In the genomic region with DNA sequence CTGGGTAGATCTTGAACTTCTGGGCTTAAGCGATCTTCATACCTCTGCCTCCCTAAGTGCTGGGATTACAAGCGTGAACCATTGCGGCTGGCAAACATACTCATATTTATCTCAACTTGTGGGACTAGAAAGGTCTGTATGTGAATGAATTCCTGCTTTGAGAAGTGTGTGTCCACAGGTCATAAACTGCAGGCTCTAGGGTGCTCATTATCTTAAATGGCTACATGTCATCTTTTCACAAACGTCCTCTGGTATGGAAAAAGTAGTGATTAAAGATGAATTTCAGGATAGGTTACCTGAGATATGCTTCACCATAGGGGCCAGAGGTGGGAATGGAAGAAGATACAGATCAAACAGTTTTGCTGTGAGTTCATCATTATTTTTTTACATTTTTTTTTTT, we compare ENCODE assay signal across 26 cellular contexts.
"Had no signal": no experiment of that assay in that cellular context is flagged by ENCODE, and none has a peak within 500 bp of the region (broad histone marks: within the 10 kb centered on the region; RNA-seq: fewer than 3 reads in every experiment).

No MANE protein-coding gene starts in this region.

- H3K36me3 ChIP-seq: stomach, suprapubic skin, thoracic aorta, thyroid gland, tibial artery, tibial nerve, transverse colon, upper lobe of left lung, upper lobe of right lung, uterus, vagina had no signal

- H3K4me3 ChIP-seq: stomach, suprapubic skin, testis, thoracic aorta, thyroid gland, tibial artery, tibial nerve, transverse colon, upper lobe of left lung, upper lobe of right lung, uterus, vagina had no signal

- FAIRE-seq: urothelium cell line had no signal

- H3K9me3 ChIP-seq: stomach, suprapubic skin, testis, thoracic aorta, thyroid gland, tibial artery, tibial nerve, transverse colon, upper lobe of left lung, upper lobe of right lung, uterus, vagina had no signal

- H3K27me3 ChIP-seq: suprapubic skin, testis, thyroid gland, tibial nerve, upper lobe of left lung, upper lobe of right lung, uterus, vagina had no signal

- ATAC-seq: stimulated activated effector memory CD8-positive, alpha-beta T cell treated with anti-CD3 and anti-CD28 coated beads, Interleukin-12 subunit alpha, Interleukin-12 subunit beta, amount 100 ng/mL, for 72 hours; stimulated activated memory B cell treated with anti-CD40 and anti-IgM and Interleukin-4, amounts not matched to agents 10 μg/mL and 1 μg/mL and 100 μg/mL, for 72 hours; stimulated activated naive B cell treated with anti-CD40 and anti-IgM and Interleukin-4, amounts not matched to agents 10 μg/mL and 1 μg/mL and 100 μg/mL, for 72 hours; stimulated activated naive CD8-positive, alpha-beta T cell treated with anti-CD3 and anti-CD28 coated beads, Interleukin-15, amount 100 ng/mL, for 72 hours; stimulated activated naive CD8-positive, alpha-beta T cell treated with anti-CD3 and anti-CD28 coated beads, Interleukin-15, Interleukin-2, amounts not matched to agents 100 U/mL and 50 U/mL, for 24 hours; upper lobe of right lung had no signal

- H3K4me1 ChIP-seq: stomach, testis, thyroid gland, tibial artery, tibial nerve, upper lobe of left lung, upper lobe of right lung, uterus, vagina had no signal

- H3K27ac ChIP-seq: stomach, suprapubic skin, testis, thoracic aorta, thyroid gland, tibial artery, tibial nerve, transverse colon, upper lobe of left lung, upper lobe of right lung, uterus, vagina had no signal

- DNase-seq: stimulated activated CD4-positive, alpha-beta T cell treated with anti-CD3 and anti-CD28 coated beads, Interleukin-2, amount 100 ng/mL, for 48 hours; stimulated activated CD4-positive, alpha-beta T cell treated with anti-CD3 and anti-CD28 coated beads, Interleukin-4, amount 100 ng/mL, for 1 hour; stimulated activated CD4-positive, alpha-beta T cell treated with anti-CD3 and anti-CD28 coated beads, Interleukin-4, amount 100 ng/mL, for 24 hours; stimulated activated CD4-positive, alpha-beta T cell treated with anti-CD3 and anti-CD28 coated beads, Interleukin-4, amount 100 ng/mL, for 4 hours; stimulated activated CD8-positive, alpha-beta memory T cell treated with anti-CD3 and anti-CD28 coated beads, Interleukin-4, amount 100 ng/mL, for 48 hours; stimulated activated naive B cell treated with anti-CD40 and anti-IgM and Interleukin-4, amounts not matched to agents 10 μg/mL and 1 μg/mL and 100 μg/mL, for 72 hours; stimulated activated naive CD4-positive, alpha-beta T cell; stimulated activated naive CD4-positive, alpha-beta T cell treated with Interleukin-2 at 50 U/mL for 16 hours; stimulated activated naive CD8-positive, alpha-beta T cell treated with anti-CD3 and anti-CD28 coated beads, Interleukin-15, amount 100 ng/mL, for 72 hours; stimulated activated naive CD8-positive, alpha-beta T cell treated with anti-CD3 and anti-CD28 coated beads, Interleukin-15, Interleukin-2, amounts not matched to agents 100 U/mL and 50 U/mL, for 24 hours; stomach; substantia nigra; testis; thyroid gland; transverse colon; upper lobe of left lung; uterus had no signal
